In the genomic region with DNA sequence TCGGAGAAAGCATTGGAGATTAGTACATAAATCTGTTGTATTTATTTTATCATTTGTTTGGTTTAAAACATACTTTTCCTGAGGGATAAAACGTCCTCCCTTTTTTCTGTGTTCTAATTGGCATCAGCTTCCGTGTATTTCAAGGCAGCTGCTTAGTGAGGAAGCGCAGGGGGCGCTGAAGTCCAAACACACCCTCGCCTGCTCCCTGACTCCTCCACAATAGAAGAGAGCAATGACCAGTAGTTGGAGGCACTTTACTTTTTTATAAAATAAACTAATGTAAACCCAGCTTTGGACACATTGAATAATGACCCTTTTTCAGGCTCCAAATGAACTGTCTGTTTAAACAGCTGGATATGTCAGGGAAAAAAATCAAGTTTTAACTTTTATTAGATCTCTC, we compare ENCODE assay signal across 10 cellular contexts.
DNase-seq lines count a peak whose midpoint lies in the region; ATAC-seq and TF ChIP-seq lines count a peak whose summit lies in the region.
"Had no signal": no experiment of that assay in that cellular context is flagged by ENCODE, and none has a peak within 500 bp of the region (broad histone marks: within the 10 kb centered on the region; RNA-seq: fewer than 3 reads in every experiment).

No MANE protein-coding gene starts in this region.

- H3K4me1 ChIP-seq in BE2C (no peaks in the 10 kb centered on the region), Loucy (ENCODE audit: insufficient read depth, low read length, poor library complexity, severe bottlenecking) (peaks cover 33% of the 10 kb centered on the region), left lung (peaks cover 0 to 10% of the 10 kb centered on the region in 2 donors)

- peak; percentile 30 for TF ChIP-seq CTCF in BE2C (IDR thresholded peaks at IDR 0.05; ENCODE audit: low read depth, low read length)
- peak; percentile 20; the same call in 1 of the 2 replicates for TF ChIP-seq CTCF in Loucy (conservative IDR thresholded peaks at IDR 0.05; ENCODE audit: low read length)
- no peak for TF ChIP-seq CTCF in left lung (IDR thresholded peaks at IDR 0.05)

- peak; percentile 58 for ATAC-seq in left lung
- no peak for ATAC-seq in HG03139 (IDR thresholded peaks at IDR 0.05; ENCODE audit: unreplicated experiment)
- ATAC-seq in GM18861 (IDR thresholded peaks at IDR 0.05; ENCODE audit: unreplicated experiment) = no peak

- no peak overlapping the region for H3K4me2 ChIP-seq in Loucy (ENCODE audit: low read depth, low read length, poor library complexity, severe bottlenecking)

- no peaks in the 10 kb centered on the region for H3K79me2 ChIP-seq in Loucy (ENCODE audit: insufficient read depth, low read length)

- H3K4me3 ChIP-seq in BE2C (ENCODE audit: low read depth, low read length) (no peak overlapping the region), Loucy (ENCODE audit: low read length, poor library complexity, severe bottlenecking) (no peak overlapping the region), left lung (no peak overlapping the region)
- H3K4me3 ChIP-seq: MG63 had no signal

- no peaks in the 10 kb centered on the region for H3K27me3 ChIP-seq in BE2C
- H3K27me3 ChIP-seq in Loucy (ENCODE audit: insufficient read depth, low read length, poor library complexity, severe bottlenecking) = no peaks in the 10 kb centered on the region
- H3K27me3 ChIP-seq in left lung = no peaks in the 10 kb centered on the region
- H3K27me3 ChIP-seq: MG63 had no signal

- H4K20me1 ChIP-seq in Loucy (ENCODE audit: insufficient read depth, low read length, poor library complexity, severe bottlenecking) = no peaks in the 10 kb centered on the region

- H2AFZ ChIP-seq in Loucy (ENCODE audit: low read length) = no peak overlapping the region

- H3K27ac ChIP-seq in left lung = no peak overlapping the region

- H3K9me3 ChIP-seq in BE2C (no peaks in the 10 kb centered on the region), Loucy (ENCODE audit: insufficient read depth, low read depth, low read length) (no peaks in the 10 kb centered on the region), left lung (peaks cover 0 to 2% of the 10 kb centered on the region in 2 donors)
- H3K9me3 ChIP-seq: MG63 had no signal

- H3K9ac ChIP-seq in Loucy (ENCODE audit: low read depth, low read length, poor library complexity, severe bottlenecking) = no peak overlapping the region

- H3F3A ChIP-seq in Loucy (ENCODE audit: low read depth) = no peaks in the 10 kb centered on the region

- no peak for DNase-seq in BE2C
- DNase-seq in astrocyte of the hippocampus (ENCODE audit: low read depth, low spot score) = peak; percentile 59
- DNase-seq in left lung = no peak
- no peak for DNase-seq in activated CD4-positive, alpha-beta T cell treated with anti-CD3 and anti-CD28 coated beads, Interleukin-2, amount 50 U/mL, for 1 hour
- DNase-seq in NCI-H446 treated with DMSO at 0.1 percent for 48 hours (lab: John Stamatoyannopoulos, UW) = no peak
- DNase-seq: CD4-positive, CD25-positive, alpha-beta regulatory T cell; MG63 had no signal

- H3K36me3 ChIP-seq in BE2C (no peaks in the 10 kb centered on the region), Loucy (ENCODE audit: insufficient read depth, low read length) (no peaks in the 10 kb centered on the region), left lung (no peaks in the 10 kb centered on the region)
- H3K36me3 ChIP-seq: MG63 had no signal

- intact Hi-C loops in left lung (cut with DNase I) = no loop called here

- no peaks in the 10 kb centered on the region for H3K9me2 ChIP-seq in Loucy (replicated peaks; ENCODE audit: low read depth, low read length)

Comparison
In these comparisons a context has a peak if more than half of its experiments do, and no peak if none do; other contexts are left out.
1. CTCF ChIP-seq: peak in BE2C (single experiment) and Loucy (single experiment); none in left lung (0 of 2).